In the genomic region with DNA sequence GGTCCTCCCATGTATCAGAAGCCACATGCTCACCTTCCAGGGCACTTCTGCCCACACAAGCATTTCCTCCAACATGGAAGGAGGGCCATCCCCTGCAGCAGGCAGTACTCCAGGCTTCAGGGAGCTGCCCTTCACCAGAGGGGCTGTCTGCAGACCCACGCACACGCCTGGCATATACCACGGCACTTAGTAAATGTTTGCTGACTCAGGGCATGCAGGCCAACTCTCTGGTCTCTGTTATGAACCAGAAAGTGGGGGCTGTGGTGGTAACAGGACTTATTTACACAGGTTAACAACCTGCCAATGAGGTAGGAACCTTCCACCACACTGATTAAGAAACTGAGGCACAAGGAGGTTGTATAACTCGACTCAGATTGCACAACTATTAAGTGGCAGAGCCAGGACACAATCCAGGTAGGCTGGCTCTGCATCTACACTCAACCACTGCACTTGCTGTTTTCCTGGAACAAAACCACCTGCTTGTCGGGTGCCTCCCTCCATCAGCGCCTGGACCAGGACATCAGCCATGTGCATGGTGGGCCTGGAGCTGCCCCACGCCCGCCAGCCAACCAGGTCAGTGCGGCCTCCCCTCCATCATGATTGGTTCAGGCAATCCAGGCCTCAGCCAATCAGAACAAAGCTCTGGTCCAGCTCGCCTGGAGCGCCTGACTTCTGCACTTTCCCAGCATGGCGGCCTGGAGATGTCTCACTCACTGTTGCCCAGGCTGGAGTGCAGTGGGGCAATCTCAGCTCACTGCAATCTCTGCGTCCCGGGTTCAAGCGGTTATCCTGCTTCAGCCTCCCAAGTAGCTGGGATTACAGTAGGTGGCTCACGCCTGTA, we compare ENCODE assay signal across 1 cellular context.
A peak's percentile ranks its signal among the peaks of the same experiment; 100 is the strongest.
TF ChIP-seq lines count a peak whose summit lies in the region.

No MANE protein-coding gene starts in this region.

TF ChIP-seq in K562, 482 proteins besides CTCF, POLR2A, EP300 and RAD21 (continued from another document and continues in another):
- TF ChIP-seq, protein P1, sequence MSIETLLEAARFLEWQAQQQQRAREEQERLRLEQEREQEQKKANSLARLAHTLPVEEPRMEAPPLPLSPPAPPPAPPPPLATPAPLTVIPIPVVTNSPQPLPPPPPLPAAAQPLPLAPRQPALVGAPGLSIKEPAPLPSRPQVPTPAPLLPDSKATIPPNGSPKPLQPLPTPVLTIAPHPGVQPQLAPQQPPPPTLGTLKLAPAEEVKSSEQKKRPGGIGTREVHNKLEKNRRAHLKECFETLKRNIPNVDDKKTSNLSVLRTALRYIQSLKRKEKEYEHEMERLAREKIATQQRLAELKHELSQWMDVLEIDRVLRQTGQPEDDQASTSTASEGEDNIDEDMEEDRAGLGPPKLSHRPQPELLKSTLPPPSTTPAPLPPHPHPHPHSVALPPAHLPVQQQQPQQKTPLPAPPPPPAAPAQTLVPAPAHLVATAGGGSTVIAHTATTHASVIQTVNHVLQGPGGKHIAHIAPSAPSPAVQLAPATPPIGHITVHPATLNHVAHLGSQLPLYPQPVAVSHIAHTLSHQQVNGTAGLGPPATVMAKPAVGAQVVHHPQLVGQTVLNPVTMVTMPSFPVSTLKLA (conservative IDR thresholded peaks at IDR 0.05) = 0 out of 4 replicates have a peak, but pooled peaks of 1 of the 2 experiments have one; percentile 23
- TF ChIP-seq, protein P2, sequence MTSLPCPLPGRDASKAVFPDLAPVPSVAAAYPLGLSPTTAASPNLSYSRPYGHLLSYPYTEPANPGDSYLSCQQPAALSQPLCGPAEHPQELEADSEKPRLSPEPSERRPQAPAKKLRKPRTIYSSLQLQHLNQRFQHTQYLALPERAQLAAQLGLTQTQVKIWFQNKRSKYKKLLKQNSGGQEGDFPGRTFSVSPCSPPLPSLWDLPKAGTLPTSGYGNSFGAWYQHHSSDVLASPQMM (CRISPR knock-in tag; IDR thresholded peaks at IDR 0.05) = no peak
- TF ChIP-seq, protein P3, sequence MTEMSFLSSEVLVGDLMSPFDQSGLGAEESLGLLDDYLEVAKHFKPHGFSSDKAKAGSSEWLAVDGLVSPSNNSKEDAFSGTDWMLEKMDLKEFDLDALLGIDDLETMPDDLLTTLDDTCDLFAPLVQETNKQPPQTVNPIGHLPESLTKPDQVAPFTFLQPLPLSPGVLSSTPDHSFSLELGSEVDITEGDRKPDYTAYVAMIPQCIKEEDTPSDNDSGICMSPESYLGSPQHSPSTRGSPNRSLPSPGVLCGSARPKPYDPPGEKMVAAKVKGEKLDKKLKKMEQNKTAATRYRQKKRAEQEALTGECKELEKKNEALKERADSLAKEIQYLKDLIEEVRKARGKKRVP (CRISPR knock-in tag; IDR thresholded peaks at IDR 0.05) = no peak
- TF ChIP-seq, protein P4, sequence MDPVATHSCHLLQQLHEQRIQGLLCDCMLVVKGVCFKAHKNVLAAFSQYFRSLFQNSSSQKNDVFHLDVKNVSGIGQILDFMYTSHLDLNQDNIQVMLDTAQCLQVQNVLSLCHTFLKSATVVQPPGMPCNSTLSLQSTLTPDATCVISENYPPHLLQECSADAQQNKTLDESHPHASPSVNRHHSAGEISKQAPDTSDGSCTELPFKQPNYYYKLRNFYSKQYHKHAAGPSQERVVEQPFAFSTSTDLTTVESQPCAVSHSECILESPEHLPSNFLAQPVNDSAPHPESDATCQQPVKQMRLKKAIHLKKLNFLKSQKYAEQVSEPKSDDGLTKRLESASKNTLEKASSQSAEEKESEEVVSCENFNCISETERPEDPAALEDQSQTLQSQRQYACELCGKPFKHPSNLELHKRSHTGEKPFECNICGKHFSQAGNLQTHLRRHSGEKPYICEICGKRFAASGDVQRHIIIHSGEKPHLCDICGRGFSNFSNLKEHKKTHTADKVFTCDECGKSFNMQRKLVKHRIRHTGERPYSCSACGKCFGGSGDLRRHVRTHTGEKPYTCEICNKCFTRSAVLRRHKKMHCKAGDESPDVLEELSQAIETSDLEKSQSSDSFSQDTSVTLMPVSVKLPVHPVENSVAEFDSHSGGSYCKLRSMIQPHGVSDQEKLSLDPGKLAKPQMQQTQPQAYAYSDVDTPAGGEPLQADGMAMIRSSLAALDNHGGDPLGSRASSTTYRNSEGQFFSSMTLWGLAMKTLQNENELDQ (CRISPR knock-in tag; IDR thresholded peaks at IDR 0.05; ENCODE audit: borderline replicate concordance) = no peak
- TF ChIP-seq ZNF584 (CRISPR knock-in tag; IDR thresholded peaks at IDR 0.05; ENCODE audit: low read depth) (no peak), BCOR (IDR thresholded peaks at IDR 0.05) (no peak), NFYB (IDR thresholded peaks at IDR 0.05; ENCODE audit: extremely low read depth, insufficient read length) (peak; percentile 95), RBBP5 (IDR thresholded peaks at IDR 0.05; ENCODE audit: borderline replicate concordance, insufficient read depth, low read length, poor library complexity, severe bottlenecking) (no peak), MEF2A (IDR thresholded peaks at IDR 0.05; ENCODE audit: control insufficient read depth, low read depth, low read length) (no peak), CTBP1 (IDR thresholded peaks at IDR 0.05; ENCODE audit: borderline replicate concordance) (no peak), MCM3 (IDR thresholded peaks at IDR 0.05) (no peak), SMARCE1 (IDR thresholded peaks at IDR 0.05) (no peak), HNRNPL (IDR thresholded peaks at IDR 0.05; ENCODE audit: low read depth, low read length) (no peak), ZNF57 (CRISPR knock-in tag; IDR thresholded peaks at IDR 0.05) (no peak), ZBTB17 (CRISPR knock-in tag; IDR thresholded peaks at IDR 0.05) (no peak), KDM1A (IDR thresholded peaks at IDR 0.05) (peak; percentile 62 to 65), SIN3B (IDR thresholded peaks at IDR 0.05; ENCODE audit: low read depth) (no peak), FOXA3 (CRISPR knock-in tag; conservative IDR thresholded peaks at IDR 0.05 in 1 of 2, IDR thresholded peaks at IDR 0.05 in 1 of 2) (no peak), NR2F6 (CRISPR knock-in tag; IDR thresholded peaks at IDR 0.05) (no peak), ZNF583 (CRISPR knock-in tag; IDR thresholded peaks at IDR 0.05) (no peak), OTX1 (CRISPR knock-in tag; IDR thresholded peaks at IDR 0.05) (no peak), GABPA (tag; conservative IDR thresholded peaks at IDR 0.05; ENCODE audit: low read depth) (no peak), SMARCB1 (IDR thresholded peaks at IDR 0.05; ENCODE audit: insufficient read length, low read depth) (no peak), SRSF9 (IDR thresholded peaks at IDR 0.05; ENCODE audit: borderline replicate concordance, low read depth, low read length) (no peak), FOXK2 (conservative IDR thresholded peaks at IDR 0.05 in 1 of 2, IDR thresholded peaks at IDR 0.05 in 1 of 2; ENCODE audit: low read depth in 2 of 2) (no peak), NRF1 (conservative IDR thresholded peaks at IDR 0.05 in 1 of 2, IDR thresholded peaks at IDR 0.05 in 1 of 2) (peak in 1 of 2 experiments; percentile 21; a peak in 1 of 4 replicates), POLR2G (IDR thresholded peaks at IDR 0.05; ENCODE audit: low read depth, low read length) (peak; percentile 52)
- TF ChIP-seq, protein P5, sequence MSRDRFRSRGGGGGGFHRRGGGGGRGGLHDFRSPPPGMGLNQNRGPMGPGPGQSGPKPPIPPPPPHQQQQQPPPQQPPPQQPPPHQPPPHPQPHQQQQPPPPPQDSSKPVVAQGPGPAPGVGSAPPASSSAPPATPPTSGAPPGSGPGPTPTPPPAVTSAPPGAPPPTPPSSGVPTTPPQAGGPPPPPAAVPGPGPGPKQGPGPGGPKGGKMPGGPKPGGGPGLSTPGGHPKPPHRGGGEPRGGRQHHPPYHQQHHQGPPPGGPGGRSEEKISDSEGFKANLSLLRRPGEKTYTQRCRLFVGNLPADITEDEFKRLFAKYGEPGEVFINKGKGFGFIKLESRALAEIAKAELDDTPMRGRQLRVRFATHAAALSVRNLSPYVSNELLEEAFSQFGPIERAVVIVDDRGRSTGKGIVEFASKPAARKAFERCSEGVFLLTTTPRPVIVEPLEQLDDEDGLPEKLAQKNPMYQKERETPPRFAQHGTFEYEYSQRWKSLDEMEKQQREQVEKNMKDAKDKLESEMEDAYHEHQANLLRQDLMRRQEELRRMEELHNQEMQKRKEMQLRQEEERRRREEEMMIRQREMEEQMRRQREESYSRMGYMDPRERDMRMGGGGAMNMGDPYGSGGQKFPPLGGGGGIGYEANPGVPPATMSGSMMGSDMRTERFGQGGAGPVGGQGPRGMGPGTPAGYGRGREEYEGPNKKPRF (IDR thresholded peaks at IDR 0.05; ENCODE audit: low read depth, low read length) = no peak
- TF ChIP-seq, protein P6, sequence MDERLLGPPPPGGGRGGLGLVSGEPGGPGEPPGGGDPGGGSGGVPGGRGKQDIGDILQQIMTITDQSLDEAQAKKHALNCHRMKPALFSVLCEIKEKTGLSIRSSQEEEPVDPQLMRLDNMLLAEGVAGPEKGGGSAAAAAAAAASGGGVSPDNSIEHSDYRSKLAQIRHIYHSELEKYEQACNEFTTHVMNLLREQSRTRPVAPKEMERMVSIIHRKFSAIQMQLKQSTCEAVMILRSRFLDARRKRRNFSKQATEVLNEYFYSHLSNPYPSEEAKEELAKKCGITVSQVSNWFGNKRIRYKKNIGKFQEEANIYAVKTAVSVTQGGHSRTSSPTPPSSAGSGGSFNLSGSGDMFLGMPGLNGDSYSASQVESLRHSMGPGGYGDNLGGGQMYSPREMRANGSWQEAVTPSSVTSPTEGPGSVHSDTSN (CRISPR knock-in tag; IDR thresholded peaks at IDR 0.05; ENCODE audit: low read depth) = no peak
- TF ChIP-seq, protein P6 (tag; conservative IDR thresholded peaks at IDR 0.05; ENCODE audit: low read depth) = no peak
- TF ChIP-seq, protein P7, sequence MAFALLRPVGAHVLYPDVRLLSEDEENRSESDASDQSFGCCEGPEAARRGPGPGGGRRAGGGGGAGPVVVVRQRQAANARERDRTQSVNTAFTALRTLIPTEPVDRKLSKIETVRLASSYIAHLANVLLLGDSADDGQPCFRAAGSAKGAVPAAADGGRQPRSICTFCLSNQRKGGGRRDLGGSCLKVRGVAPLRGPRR (CRISPR knock-in tag; IDR thresholded peaks at IDR 0.05) = no peak
- TF ChIP-seq, protein P8, sequence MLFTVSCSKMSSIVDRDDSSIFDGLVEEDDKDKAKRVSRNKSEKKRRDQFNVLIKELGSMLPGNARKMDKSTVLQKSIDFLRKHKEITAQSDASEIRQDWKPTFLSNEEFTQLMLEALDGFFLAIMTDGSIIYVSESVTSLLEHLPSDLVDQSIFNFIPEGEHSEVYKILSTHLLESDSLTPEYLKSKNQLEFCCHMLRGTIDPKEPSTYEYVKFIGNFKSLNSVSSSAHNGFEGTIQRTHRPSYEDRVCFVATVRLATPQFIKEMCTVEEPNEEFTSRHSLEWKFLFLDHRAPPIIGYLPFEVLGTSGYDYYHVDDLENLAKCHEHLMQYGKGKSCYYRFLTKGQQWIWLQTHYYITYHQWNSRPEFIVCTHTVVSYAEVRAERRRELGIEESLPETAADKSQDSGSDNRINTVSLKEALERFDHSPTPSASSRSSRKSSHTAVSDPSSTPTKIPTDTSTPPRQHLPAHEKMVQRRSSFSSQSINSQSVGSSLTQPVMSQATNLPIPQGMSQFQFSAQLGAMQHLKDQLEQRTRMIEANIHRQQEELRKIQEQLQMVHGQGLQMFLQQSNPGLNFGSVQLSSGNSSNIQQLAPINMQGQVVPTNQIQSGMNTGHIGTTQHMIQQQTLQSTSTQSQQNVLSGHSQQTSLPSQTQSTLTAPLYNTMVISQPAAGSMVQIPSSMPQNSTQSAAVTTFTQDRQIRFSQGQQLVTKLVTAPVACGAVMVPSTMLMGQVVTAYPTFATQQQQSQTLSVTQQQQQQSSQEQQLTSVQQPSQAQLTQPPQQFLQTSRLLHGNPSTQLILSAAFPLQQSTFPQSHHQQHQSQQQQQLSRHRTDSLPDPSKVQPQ (CRISPR knock-in tag; IDR thresholded peaks at IDR 0.05; ENCODE audit: borderline replicate concordance) = no peak
- TF ChIP-seq, protein P9, sequence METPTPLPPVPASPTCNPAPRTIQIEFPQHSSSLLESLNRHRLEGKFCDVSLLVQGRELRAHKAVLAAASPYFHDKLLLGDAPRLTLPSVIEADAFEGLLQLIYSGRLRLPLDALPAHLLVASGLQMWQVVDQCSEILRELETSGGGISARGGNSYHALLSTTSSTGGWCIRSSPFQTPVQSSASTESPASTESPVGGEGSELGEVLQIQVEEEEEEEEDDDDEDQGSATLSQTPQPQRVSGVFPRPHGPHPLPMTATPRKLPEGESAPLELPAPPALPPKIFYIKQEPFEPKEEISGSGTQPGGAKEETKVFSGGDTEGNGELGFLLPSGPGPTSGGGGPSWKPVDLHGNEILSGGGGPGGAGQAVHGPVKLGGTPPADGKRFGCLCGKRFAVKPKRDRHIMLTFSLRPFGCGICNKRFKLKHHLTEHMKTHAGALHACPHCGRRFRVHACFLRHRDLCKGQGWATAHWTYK (CRISPR knock-in tag; IDR thresholded peaks at IDR 0.05) = no peak
- TF ChIP-seq, protein P10, sequence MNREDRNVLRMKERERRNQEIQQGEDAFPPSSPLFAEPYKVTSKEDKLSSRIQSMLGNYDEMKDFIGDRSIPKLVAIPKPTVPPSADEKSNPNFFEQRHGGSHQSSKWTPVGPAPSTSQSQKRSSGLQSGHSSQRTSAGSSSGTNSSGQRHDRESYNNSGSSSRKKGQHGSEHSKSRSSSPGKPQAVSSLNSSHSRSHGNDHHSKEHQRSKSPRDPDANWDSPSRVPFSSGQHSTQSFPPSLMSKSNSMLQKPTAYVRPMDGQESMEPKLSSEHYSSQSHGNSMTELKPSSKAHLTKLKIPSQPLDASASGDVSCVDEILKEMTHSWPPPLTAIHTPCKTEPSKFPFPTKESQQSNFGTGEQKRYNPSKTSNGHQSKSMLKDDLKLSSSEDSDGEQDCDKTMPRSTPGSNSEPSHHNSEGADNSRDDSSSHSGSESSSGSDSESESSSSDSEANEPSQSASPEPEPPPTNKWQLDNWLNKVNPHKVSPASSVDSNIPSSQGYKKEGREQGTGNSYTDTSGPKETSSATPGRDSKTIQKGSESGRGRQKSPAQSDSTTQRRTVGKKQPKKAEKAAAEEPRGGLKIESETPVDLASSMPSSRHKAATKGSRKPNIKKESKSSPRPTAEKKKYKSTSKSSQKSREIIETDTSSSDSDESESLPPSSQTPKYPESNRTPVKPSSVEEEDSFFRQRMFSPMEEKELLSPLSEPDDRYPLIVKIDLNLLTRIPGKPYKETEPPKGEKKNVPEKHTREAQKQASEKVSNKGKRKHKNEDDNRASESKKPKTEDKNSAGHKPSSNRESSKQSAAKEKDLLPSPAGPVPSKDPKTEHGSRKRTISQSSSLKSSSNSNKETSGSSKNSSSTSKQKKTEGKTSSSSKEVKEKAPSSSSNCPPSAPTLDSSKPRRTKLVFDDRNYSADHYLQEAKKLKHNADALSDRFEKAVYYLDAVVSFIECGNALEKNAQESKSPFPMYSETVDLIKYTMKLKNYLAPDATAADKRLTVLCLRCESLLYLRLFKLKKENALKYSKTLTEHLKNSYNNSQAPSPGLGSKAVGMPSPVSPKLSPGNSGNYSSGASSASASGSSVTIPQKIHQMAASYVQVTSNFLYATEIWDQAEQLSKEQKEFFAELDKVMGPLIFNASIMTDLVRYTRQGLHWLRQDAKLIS (CRISPR knock-in tag; IDR thresholded peaks at IDR 0.05) = no peak
